9 cellular contexts compared by ENCODE assay signal in genomic region chr10:4034907-4035581, GRCh38.
DNase-seq lines count a peak whose midpoint lies in the region; ATAC-seq and TF ChIP-seq lines count a peak whose summit lies in the region.
"Had no signal": no experiment of that assay in that cellular context is flagged by ENCODE, and none has a peak within 500 bp of the region (broad histone marks: within the 10 kb centered on the region; RNA-seq: fewer than 3 reads in every experiment).

No MANE protein-coding gene starts in this region.

- H3K4me1 Mint-ChIP-seq in HFFc6 (ENCODE audit: low read depth): peaks cover 17% of the 10 kb centered on the region
- peaks cover 29% of the 10 kb centered on the region for H3K4me1 Mint-ChIP-seq in activated naive CD8-positive, alpha-beta T cell (ENCODE audit: low read depth)
- H3K4me1 Mint-ChIP-seq in stimulated activated effector memory CD8-positive, alpha-beta T cell treated with anti-CD3 and anti-CD28 coated beads, Interleukin-12 subunit alpha, Interleukin-12 subunit beta, amount 100 ng/mL, for 72 hours: peaks cover 30% of the 10 kb centered on the region

- peaks cover 1% of the 10 kb centered on the region; the same call in 1 of the 2 replicates for H3K27me3 Mint-ChIP-seq in HFFc6 (ENCODE audit: insufficient read depth)
- H3K27me3 Mint-ChIP-seq in activated naive CD8-positive, alpha-beta T cell: no peaks in the 10 kb centered on the region

- peak overlapping the region; percentile 59 for H3K4me3 Mint-ChIP-seq in HFFc6
- peak overlapping the region; percentile 81 for H3K4me3 Mint-ChIP-seq in activated naive CD8-positive, alpha-beta T cell
- peak overlapping the region; percentile 44 for H3K4me3 Mint-ChIP-seq in stimulated activated effector memory CD8-positive, alpha-beta T cell treated with anti-CD3 and anti-CD28 coated beads, Interleukin-12 subunit alpha, Interleukin-12 subunit beta, amount 100 ng/mL, for 72 hours

- no peak for DNase-seq in HFFc6
- peak; percentile 39 for DNase-seq in iris pigment epithelial cell (ENCODE audit: low read depth)
- no peak for DNase-seq in stimulated activated effector memory CD8-positive, alpha-beta T cell treated with anti-CD3 and anti-CD28 coated beads, Interleukin-12 subunit alpha, Interleukin-12 subunit beta, amount 100 ng/mL, for 72 hours (ENCODE audit: low spot score in 2 of 2)
- no peak for DNase-seq in NCI-H2171 (lab: John Stamatoyannopoulos, UW)
- no peak for DNase-seq in iPS-NIHi11 (ENCODE audit: low spot score)
- no peak for DNase-seq in DMS79 (lab: John Stamatoyannopoulos, UW)
- DNase-seq: effector CD8-positive, alpha-beta T cell had no signal

- no peak for TF ChIP-seq CTCF in HFFc6 (IDR thresholded peaks at IDR 0.05)

- peak overlapping the region; percentile 45 for H3K27ac Mint-ChIP-seq in HFFc6
- H3K27ac Mint-ChIP-seq in activated naive CD8-positive, alpha-beta T cell: peak overlapping the region; percentile 70
- H3K27ac Mint-ChIP-seq in stimulated activated effector memory CD8-positive, alpha-beta T cell treated with anti-CD3 and anti-CD28 coated beads, Interleukin-12 subunit alpha, Interleukin-12 subunit beta, amount 100 ng/mL, for 72 hours: peak overlapping the region; percentile 30

- H3K36me3 Mint-ChIP-seq in HFFc6 (ENCODE audit: low read depth): no peaks in the 10 kb centered on the region
- no peaks in the 10 kb centered on the region for H3K36me3 Mint-ChIP-seq in activated naive CD8-positive, alpha-beta T cell
- no peaks in the 10 kb centered on the region for H3K36me3 Mint-ChIP-seq in stimulated activated effector memory CD8-positive, alpha-beta T cell treated with anti-CD3 and anti-CD28 coated beads, Interleukin-12 subunit alpha, Interleukin-12 subunit beta, amount 100 ng/mL, for 72 hours

- H3K9me3 Mint-ChIP-seq in HFFc6: no peaks in the 10 kb centered on the region
- no peaks in the 10 kb centered on the region for H3K9me3 Mint-ChIP-seq in activated naive CD8-positive, alpha-beta T cell (ENCODE audit: low read depth)
- H3K9me3 Mint-ChIP-seq in stimulated activated effector memory CD8-positive, alpha-beta T cell treated with anti-CD3 and anti-CD28 coated beads, Interleukin-12 subunit alpha, Interleukin-12 subunit beta, amount 100 ng/mL, for 72 hours: no peaks in the 10 kb centered on the region

- ATAC-seq in stimulated activated effector memory CD8-positive, alpha-beta T cell treated with anti-CD3 and anti-CD28 coated beads, Interleukin-12 subunit alpha, Interleukin-12 subunit beta, amount 100 ng/mL, for 72 hours: peak; percentile 40
- no peak for ATAC-seq in GM18870 (IDR thresholded peaks at IDR 0.05; ENCODE audit: unreplicated experiment)
